14 cellular contexts compared by ENCODE assay signal in genomic region chrX:16524327-16524726, GRCh38.
DNase-seq lines count a peak whose midpoint lies in the region; TF ChIP-seq lines count a peak whose summit lies in the region.
"Had no signal": no experiment of that assay in that cellular context is flagged by ENCODE, and none has a peak within 500 bp of the region (broad histone marks: within the 10 kb centered on the region; RNA-seq: fewer than 3 reads in every experiment).

No MANE protein-coding gene starts in this region.

- DNase-seq in NOMO-1 (lab: John Stamatoyannopoulos, UW; ENCODE audit: unreplicated experiment in 2 of 2) = peak; percentile 21 to 52
- no peak for DNase-seq in NOMO-1 treated with dmso at 0.1 percent for 144 hours (lab: John Stamatoyannopoulos, UW; ENCODE audit: unreplicated experiment)
- peak; percentile 7 for DNase-seq in LoVo (ENCODE audit: low spot score)
- DNase-seq in hepatocyte (ENCODE audit: low spot score) = peak; percentile 43
- no peak for DNase-seq in NCI-H2029 treated with DMSO at 0.1 percent for 48 hours (lab: John Stamatoyannopoulos, UW)
- no peak for DNase-seq in NCI-H1048 (lab: John Stamatoyannopoulos, UW)
- no peak for DNase-seq in right atrium auricular region (ENCODE audit: low spot score)
- DNase-seq: 8988T; CD4-positive, CD25-positive, alpha-beta regulatory T cell; DMS53; GF-D8; GM23248 had no signal

- 14% methylated on average over 1 of the region's 1 CpG for WGBS in hepatocyte (ENCODE audit: low lambda C conversion rate, missing lambda C conversion rate)

- H3K9me2 ChIP-seq in hepatocyte (replicated peaks; ENCODE audit: insufficient read depth) = no peaks in the 10 kb centered on the region

- H2AFZ ChIP-seq in hepatocyte = no peak overlapping the region
- H2AFZ ChIP-seq: GM23248 had no signal

- peak overlapping the region; percentile 4 for H3K4me2 ChIP-seq in hepatocyte
- H3K4me2 ChIP-seq: BLaER1 treated with 17β-estradiol and CSF1 and Interleukin-3, amounts not matched to agents 10 nM and 100 nM had no signal

- H3K9me3 ChIP-seq in hepatocyte (ENCODE audit: low read depth) = no peaks in the 10 kb centered on the region
- H3K9me3 ChIP-seq in right atrium auricular region = peaks cover 0 to 8% of the 10 kb centered on the region in 2 donors

- no peaks in the 10 kb centered on the region for H4K20me1 ChIP-seq in hepatocyte (ENCODE audit: insufficient read depth, poor library complexity, severe bottlenecking)
- H4K20me1 ChIP-seq: BLaER1 treated with 17β-estradiol and CSF1 and Interleukin-3, amounts not matched to agents 10 nM and 100 nM had no signal

- no peaks in the 10 kb centered on the region for H3K36me3 ChIP-seq in hepatocyte (replicated peaks; ENCODE audit: insufficient read depth, low read depth)
- H3K36me3 ChIP-seq in right atrium auricular region = no peaks in the 10 kb centered on the region
- H3K36me3 ChIP-seq: BLaER1 treated with 17β-estradiol and CSF1 and Interleukin-3, amounts not matched to agents 10 nM and 100 nM had no signal

- H3K4me3 ChIP-seq in hepatocyte (no peak overlapping the region), right atrium auricular region (no peak overlapping the region)
- H3K4me3 ChIP-seq: BLaER1 treated with 17β-estradiol and CSF1 and Interleukin-3, amounts not matched to agents 10 nM and 100 nM; GM23248 had no signal

- no peaks in the 10 kb centered on the region for H3K79me2 ChIP-seq in hepatocyte

- H3K27me3 ChIP-seq in hepatocyte (no peaks in the 10 kb centered on the region), right atrium auricular region (no peaks in the 10 kb centered on the region)

- H3K4me1 ChIP-seq in hepatocyte (ENCODE audit: insufficient read depth) = no peaks in the 10 kb centered on the region
- no peaks in the 10 kb centered on the region for H3K4me1 ChIP-seq in right atrium auricular region
- H3K4me1 ChIP-seq: BLaER1 treated with 17β-estradiol and CSF1 and Interleukin-3, amounts not matched to agents 10 nM and 100 nM had no signal

- TF ChIP-seq CTCF in hepatocyte (IDR thresholded peaks at IDR 0.05; ENCODE audit: poor library complexity) (no peak), right atrium auricular region (IDR thresholded peaks at IDR 0.05) (no peak)

- peak overlapping the region; percentile 8 for H3K27ac ChIP-seq in hepatocyte
- H3K27ac ChIP-seq in right atrium auricular region = no peak overlapping the region
- H3K27ac ChIP-seq: BLaER1 treated with 17β-estradiol and CSF1 and Interleukin-3, amounts not matched to agents 10 nM and 100 nM; GM23248; HL-60 had no signal

Comparison
In these comparisons a context has a peak if more than half of its experiments do, and no peak if none do; other contexts are left out.
1. DNase-seq: peak in NOMO-1 (2 of 2), LoVo (single experiment) and hepatocyte (single experiment); none in NOMO-1 treated with dmso at 0.1 percent for 144 hours (single experiment), NCI-H2029 treated with DMSO at 0.1 percent for 48 hours (single experiment), NCI-H1048 (single experiment) and right atrium auricular region (single experiment).